Comparison of ENCODE assay signal across 22 cellular contexts in genomic region chr13:94455414-94455813, GRCh38. TPM values are rescaled to one million over a fixed set of nuclear protein-coding genes. Genes with fewer than 3 reads are reported as not detected.
"Had no signal": no experiment of that assay in that cellular context is flagged by ENCODE, and none has a peak within 500 bp of the region (broad histone marks: within the 10 kb centered on the region; RNA-seq: fewer than 3 reads in every experiment).

No MANE protein-coding gene starts in this region.

- FAIRE-seq: K562 had no signal

- H3K9ac ChIP-seq: KMS-11 had no signal

- H3K27ac ChIP-seq: KMS-11, RWPE1, SJCRH30 had no signal

- H3K9me3 ChIP-seq: SJCRH30 had no signal

- H3K4me3 ChIP-seq: K562, SJCRH30 had no signal

- H3K4me2 ChIP-seq: KMS-11 had no signal

- ATAC-seq: K562, Panc1, PC-3 had no signal

- H3K4me1 ChIP-seq: SJCRH30 had no signal

- DNase-seq: Kasumi-1; MM.1S; NCI-H1092 treated with DMSO at 0.1 percent for 48 hours; NCI-H1436; NCI-H187; NCI-H2029; NCI-H2081 treated with DMSO at 0.1 percent for 48 hours; NCI-H2171; NCI-H446; NCI-H510A; NCI-H524 treated with DMSO at 0.1 percent for 48 hours; NCI-H748 treated with DMSO at 0.1 percent for 48 hours; NK-92 treated with Interleukin-12 subunit alpha and Interleukin-12 subunit beta, amount 100 ng/mL, for 24 hours; SHP77 treated with DMSO at 0.1 percent for 48 hours; SJCRH30 had no signal

- H3K36me3 ChIP-seq: SJCRH30 had no signal

- H3K27me3 ChIP-seq: SJCRH30 had no signal

RNA-seq across cellular contexts. Expression of gene DCT, which starts 24.1 kb away (rescaled TPM):
- total RNA-seq: M059J, PC-3 had no signal
- polyA plus RNA-seq: IgD-negative memory B cell had no signal
